ENCODE assay signal across 1 cellular context in the genomic region with DNA sequence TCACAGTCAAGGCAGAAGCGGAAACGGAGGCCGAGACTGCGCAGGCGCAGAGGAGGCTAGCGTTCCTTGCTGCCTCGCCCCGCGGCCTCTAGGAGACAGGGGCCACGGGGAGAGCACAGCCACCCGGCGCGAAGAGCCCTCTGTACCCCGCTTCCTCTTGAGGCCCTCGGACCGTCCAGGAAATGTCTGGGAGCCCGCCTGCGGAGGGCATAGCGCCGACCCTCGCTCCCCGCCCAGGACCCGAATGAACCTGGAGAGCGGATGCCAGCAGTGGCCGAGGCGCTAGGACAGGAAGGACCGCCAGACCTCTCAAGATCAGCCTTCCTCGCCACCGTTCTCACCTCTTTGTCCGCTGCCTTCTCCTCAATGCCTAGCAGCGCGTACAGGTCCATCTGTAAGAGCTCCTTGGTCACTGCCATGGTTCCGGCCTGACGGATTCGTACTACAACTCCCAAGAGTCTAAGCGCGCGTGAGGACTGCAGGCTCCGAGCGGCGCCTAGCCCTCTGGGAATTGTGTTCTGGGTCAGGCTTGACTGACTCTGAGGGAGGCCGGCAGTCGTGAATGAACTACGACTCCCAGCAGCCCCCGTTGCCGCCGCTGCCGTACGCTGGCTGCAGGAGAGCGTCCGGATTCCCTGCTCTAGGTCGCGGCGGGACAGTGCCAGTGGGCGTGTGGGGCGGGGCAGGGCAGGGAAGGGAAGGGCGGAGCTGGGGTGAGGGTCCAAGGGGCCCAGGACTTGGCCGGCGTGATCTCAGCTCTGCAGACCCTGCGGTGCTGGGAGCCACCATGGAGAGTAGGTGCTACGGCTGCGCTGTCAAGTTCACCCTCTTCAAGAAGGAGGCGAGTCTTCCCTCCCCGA.
TF ChIP-seq lines count a peak whose summit lies in the region.

A gene with protein sequence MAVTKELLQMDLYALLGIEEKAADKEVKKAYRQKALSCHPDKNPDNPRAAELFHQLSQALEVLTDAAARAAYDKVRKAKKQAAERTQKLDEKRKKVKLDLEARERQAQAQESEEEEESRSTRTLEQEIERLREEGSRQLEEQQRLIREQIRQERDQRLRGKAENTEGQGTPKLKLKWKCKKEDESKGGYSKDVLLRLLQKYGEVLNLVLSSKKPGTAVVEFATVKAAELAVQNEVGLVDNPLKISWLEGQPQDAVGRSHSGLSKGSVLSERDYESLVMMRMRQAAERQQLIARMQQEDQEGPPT (minus strand): TSS at position 446 of the 860 bp plus-strand sequence. CDS start 27 bp downstream, at position 419.
A gene with protein sequence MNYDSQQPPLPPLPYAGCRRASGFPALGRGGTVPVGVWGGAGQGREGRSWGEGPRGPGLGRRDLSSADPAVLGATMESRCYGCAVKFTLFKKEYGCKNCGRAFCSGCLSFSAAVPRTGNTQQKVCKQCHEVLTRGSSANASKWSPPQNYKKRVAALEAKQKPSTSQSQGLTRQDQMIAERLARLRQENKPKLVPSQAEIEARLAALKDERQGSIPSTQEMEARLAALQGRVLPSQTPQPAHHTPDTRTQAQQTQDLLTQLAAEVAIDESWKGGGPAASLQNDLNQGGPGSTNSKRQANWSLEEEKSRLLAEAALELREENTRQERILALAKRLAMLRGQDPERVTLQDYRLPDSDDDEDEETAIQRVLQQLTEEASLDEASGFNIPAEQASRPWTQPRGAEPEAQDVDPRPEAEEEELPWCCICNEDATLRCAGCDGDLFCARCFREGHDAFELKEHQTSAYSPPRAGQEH (plus strand): TSS at position 62 of the 860 bp plus-strand sequence. CDS start 501 bp downstream, at position 563.

TF ChIP-seq in K562, 482 proteins besides CTCF, POLR2A, EP300 and RAD21 (continued from another document and continues in another):
- TF ChIP-seq, protein P1, sequence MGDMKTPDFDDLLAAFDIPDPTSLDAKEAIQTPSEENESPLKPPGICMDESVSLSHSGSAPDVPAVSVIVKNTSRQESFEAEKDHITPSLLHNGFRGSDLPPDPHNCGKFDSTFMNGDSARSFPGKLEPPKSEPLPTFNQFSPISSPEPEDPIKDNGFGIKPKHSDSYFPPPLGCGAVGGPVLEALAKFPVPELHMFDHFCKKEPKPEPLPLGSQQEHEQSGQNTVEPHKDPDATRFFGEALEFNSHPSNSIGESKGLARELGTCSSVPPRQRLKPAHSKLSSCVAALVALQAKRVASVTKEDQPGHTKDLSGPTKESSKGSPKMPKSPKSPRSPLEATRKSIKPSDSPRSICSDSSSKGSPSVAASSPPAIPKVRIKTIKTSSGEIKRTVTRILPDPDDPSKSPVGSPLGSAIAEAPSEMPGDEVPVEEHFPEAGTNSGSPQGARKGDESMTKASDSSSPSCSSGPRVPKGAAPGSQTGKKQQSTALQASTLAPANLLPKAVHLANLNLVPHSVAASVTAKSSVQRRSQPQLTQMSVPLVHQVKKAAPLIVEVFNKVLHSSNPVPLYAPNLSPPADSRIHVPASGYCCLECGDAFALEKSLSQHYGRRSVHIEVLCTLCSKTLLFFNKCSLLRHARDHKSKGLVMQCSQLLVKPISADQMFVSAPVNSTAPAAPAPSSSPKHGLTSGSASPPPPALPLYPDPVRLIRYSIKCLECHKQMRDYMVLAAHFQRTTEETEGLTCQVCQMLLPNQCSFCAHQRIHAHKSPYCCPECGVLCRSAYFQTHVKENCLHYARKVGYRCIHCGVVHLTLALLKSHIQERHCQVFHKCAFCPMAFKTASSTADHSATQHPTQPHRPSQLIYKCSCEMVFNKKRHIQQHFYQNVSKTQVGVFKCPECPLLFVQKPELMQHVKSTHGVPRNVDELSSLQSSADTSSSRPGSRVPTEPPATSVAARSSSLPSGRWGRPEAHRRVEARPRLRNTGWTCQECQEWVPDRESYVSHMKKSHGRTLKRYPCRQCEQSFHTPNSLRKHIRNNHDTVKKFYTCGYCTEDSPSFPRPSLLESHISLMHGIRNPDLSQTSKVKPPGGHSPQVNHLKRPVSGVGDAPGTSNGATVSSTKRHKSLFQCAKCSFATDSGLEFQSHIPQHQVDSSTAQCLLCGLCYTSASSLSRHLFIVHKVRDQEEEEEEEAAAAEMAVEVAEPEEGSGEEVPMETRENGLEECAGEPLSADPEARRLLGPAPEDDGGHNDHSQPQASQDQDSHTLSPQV (IDR thresholded peaks at IDR 0.05): peak; percentile 61; the same call in 1 of the 2 replicates
- TF ChIP-seq ZNF134 (CRISPR knock-in tag; conservative IDR thresholded peaks at IDR 0.05) (no peak), MAZ (CRISPR knock-in tag; conservative IDR thresholded peaks at IDR 0.05 in 1 of 2, IDR thresholded peaks at IDR 0.05 in 1 of 2) (peak; percentile 44 to 47; a peak in 1 of 4 replicates), L3MBTL2 (IDR thresholded peaks at IDR 0.05) (peak; percentile 80), TCF3 (CRISPR knock-in tag; IDR thresholded peaks at IDR 0.05) (peak; percentile 19; the same call in 1 of the 2 replicates), CREM (IDR thresholded peaks at IDR 0.05; ENCODE audit: low read depth) (peak; percentile 93), SMAD2 (IDR thresholded peaks at IDR 0.05; ENCODE audit: low read depth, low read length) (no peak), IRF2 (CRISPR knock-in tag; IDR thresholded peaks at IDR 0.05) (no peak), POU5F1 (IDR thresholded peaks at IDR 0.05; ENCODE audit: borderline replicate concordance, low read depth, low read length, partially characterized antibody) (peak; percentile 83), RB1 (IDR thresholded peaks at IDR 0.05; ENCODE audit: low read depth) (peak; percentile 34; the same call in 1 of the 2 replicates), FOXA3 (CRISPR knock-in tag; conservative IDR thresholded peaks at IDR 0.05 in 1 of 2, IDR thresholded peaks at IDR 0.05 in 1 of 2) (peak in 1 of 2 experiments; percentile 34; a peak in 1 of 4 replicates), DMBX1 (CRISPR knock-in tag; IDR thresholded peaks at IDR 0.05; ENCODE audit: borderline replicate concordance) (0 out of 2 replicates have a peak, but pooled peaks have one; percentile 39), ZFP30 (CRISPR knock-in tag; IDR thresholded peaks at IDR 0.05; ENCODE audit: borderline replicate concordance) (no peak), MXI1 (IDR thresholded peaks at IDR 0.05; ENCODE audit: low read depth, low read length) (no peak), SMAD1 (IDR thresholded peaks at IDR 0.05; ENCODE audit: low read depth, low read length, partially characterized antibody) (peak; percentile 34), TRIM24 (IDR thresholded peaks at IDR 0.05) (no peak), SMAD4 (CRISPR knock-in tag; conservative IDR thresholded peaks at IDR 0.05) (peak; percentile 39; the same call in 1 of the 2 replicates), ZNF274 (IDR thresholded peaks at IDR 0.05; ENCODE audit: borderline replicate concordance, low read depth, low read length) (no peak), BACH1 (tag; IDR thresholded peaks at IDR 0.05) (peak; percentile 34; the same call in 1 of the 2 replicates), POLR2G (IDR thresholded peaks at IDR 0.05; ENCODE audit: low read depth, low read length) (peak; percentile 89), HDAC1 (IDR thresholded peaks at IDR 0.05) (peak in 1 of 2 experiments; percentile 72; a peak in 1 of 4 replicates), GATAD2A (IDR thresholded peaks at IDR 0.05) (no peak), NFRKB (IDR thresholded peaks at IDR 0.05; ENCODE audit: low read depth) (peak; percentile 85), ZNF561 (CRISPR knock-in tag; conservative IDR thresholded peaks at IDR 0.05) (0 out of 2 replicates have a peak, but pooled peaks have one; percentile 41), NONO (IDR thresholded peaks at IDR 0.05; ENCODE audit: low read depth in 2 of 2, low read length in 1 of 2) (0 out of 4 replicates have a peak, but pooled peaks of 1 of the 2 experiments have one; percentile 52), CBX8 (IDR thresholded peaks at IDR 0.05; ENCODE audit: borderline replicate concordance, extremely low read depth, low read depth, low read length, poor library complexity, severe bottlenecking) (no peak), ZNF316 (IDR thresholded peaks at IDR 0.05) (no peak), LCOR (CRISPR knock-in tag; IDR thresholded peaks at IDR 0.05) (0 out of 2 replicates have a peak, but pooled peaks have one; percentile 33), U2AF1 (optimal IDR thresholded peaks at IDR 0.05; ENCODE audit: low read depth, low read length) (no peak), MEIS2 (IDR thresholded peaks at IDR 0.05; ENCODE audit: partially characterized antibody) (peak; percentile 66)
- TF ChIP-seq, protein P2, sequence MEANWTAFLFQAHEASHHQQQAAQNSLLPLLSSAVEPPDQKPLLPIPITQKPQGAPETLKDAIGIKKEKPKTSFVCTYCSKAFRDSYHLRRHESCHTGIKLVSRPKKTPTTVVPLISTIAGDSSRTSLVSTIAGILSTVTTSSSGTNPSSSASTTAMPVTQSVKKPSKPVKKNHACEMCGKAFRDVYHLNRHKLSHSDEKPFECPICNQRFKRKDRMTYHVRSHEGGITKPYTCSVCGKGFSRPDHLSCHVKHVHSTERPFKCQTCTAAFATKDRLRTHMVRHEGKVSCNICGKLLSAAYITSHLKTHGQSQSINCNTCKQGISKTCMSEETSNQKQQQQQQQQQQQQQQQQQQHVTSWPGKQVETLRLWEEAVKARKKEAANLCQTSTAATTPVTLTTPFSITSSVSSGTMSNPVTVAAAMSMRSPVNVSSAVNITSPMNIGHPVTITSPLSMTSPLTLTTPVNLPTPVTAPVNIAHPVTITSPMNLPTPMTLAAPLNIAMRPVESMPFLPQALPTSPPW (CRISPR knock-in tag; IDR thresholded peaks at IDR 0.05): peak; percentile 69; the same call in 1 of the 2 replicates
- TF ChIP-seq, protein P3, sequence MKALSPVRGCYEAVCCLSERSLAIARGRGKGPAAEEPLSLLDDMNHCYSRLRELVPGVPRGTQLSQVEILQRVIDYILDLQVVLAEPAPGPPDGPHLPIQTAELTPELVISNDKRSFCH (CRISPR knock-in tag; IDR thresholded peaks at IDR 0.05): no peak
- TF ChIP-seq, protein P3 (tag; IDR thresholded peaks at IDR 0.05): 0 out of 2 replicates have a peak, but pooled peaks have one; percentile 29
- TF ChIP-seq, protein P4, sequence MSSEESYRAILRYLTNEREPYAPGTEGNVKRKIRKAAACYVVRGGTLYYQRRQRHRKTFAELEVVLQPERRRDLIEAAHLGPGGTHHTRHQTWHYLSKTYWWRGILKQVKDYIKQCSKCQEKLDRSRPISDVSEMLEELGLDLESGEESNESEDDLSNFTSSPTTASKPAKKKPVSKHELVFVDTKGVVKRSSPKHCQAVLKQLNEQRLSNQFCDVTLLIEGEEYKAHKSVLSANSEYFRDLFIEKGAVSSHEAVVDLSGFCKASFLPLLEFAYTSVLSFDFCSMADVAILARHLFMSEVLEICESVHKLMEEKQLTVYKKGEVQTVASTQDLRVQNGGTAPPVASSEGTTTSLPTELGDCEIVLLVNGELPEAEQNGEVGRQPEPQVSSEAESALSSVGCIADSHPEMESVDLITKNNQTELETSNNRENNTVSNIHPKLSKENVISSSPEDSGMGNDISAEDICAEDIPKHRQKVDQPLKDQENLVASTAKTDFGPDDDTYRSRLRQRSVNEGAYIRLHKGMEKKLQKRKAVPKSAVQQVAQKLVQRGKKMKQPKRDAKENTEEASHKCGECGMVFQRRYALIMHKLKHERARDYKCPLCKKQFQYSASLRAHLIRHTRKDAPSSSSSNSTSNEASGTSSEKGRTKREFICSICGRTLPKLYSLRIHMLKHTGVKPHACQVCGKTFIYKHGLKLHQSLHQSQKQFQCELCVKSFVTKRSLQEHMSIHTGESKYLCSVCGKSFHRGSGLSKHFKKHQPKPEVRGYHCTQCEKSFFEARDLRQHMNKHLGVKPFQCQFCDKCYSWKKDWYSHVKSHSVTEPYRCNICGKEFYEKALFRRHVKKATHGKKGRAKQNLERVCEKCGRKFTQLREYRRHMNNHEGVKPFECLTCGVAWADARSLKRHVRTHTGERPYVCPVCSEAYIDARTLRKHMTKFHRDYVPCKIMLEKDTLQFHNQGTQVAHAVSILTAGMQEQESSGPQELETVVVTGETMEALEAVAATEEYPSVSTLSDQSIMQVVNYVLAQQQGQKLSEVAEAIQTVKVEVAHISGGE (CRISPR knock-in tag; IDR thresholded peaks at IDR 0.05): peak in 1 of 3 experiments; percentile 78; a peak in 2 of 6 replicates
- TF ChIP-seq, protein P5, sequence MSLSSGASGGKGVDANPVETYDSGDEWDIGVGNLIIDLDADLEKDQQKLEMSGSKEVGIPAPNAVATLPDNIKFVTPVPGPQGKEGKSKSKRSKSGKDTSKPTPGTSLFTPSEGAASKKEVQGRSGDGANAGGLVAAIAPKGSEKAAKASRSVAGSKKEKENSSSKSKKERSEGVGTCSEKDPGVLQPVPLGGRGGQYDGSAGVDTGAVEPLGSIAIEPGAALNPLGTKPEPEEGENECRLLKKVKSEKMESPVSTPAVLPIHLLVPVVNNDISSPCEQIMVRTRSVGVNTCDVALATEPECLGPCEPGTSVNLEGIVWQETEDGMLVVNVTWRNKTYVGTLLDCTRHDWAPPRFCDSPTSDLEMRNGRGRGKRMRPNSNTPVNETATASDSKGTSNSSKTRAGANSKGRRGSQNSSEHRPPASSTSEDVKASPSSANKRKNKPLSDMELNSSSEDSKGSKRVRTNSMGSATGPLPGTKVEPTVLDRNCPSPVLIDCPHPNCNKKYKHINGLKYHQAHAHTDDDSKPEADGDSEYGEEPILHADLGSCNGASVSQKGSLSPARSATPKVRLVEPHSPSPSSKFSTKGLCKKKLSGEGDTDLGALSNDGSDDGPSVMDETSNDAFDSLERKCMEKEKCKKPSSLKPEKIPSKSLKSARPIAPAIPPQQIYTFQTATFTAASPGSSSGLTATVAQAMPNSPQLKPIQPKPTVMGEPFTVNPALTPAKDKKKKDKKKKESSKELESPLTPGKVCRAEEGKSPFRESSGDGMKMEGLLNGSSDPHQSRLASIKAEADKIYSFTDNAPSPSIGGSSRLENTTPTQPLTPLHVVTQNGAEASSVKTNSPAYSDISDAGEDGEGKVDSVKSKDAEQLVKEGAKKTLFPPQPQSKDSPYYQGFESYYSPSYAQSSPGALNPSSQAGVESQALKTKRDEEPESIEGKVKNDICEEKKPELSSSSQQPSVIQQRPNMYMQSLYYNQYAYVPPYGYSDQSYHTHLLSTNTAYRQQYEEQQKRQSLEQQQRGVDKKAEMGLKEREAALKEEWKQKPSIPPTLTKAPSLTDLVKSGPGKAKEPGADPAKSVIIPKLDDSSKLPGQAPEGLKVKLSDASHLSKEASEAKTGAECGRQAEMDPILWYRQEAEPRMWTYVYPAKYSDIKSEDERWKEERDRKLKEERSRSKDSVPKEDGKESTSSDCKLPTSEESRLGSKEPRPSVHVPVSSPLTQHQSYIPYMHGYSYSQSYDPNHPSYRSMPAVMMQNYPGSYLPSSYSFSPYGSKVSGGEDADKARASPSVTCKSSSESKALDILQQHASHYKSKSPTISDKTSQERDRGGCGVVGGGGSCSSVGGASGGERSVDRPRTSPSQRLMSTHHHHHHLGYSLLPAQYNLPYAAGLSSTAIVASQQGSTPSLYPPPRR (CRISPR knock-in tag; IDR thresholded peaks at IDR 0.05; ENCODE audit: borderline replicate concordance): no peak; the same call in none of the 2 replicates
- TF ChIP-seq, protein P6, sequence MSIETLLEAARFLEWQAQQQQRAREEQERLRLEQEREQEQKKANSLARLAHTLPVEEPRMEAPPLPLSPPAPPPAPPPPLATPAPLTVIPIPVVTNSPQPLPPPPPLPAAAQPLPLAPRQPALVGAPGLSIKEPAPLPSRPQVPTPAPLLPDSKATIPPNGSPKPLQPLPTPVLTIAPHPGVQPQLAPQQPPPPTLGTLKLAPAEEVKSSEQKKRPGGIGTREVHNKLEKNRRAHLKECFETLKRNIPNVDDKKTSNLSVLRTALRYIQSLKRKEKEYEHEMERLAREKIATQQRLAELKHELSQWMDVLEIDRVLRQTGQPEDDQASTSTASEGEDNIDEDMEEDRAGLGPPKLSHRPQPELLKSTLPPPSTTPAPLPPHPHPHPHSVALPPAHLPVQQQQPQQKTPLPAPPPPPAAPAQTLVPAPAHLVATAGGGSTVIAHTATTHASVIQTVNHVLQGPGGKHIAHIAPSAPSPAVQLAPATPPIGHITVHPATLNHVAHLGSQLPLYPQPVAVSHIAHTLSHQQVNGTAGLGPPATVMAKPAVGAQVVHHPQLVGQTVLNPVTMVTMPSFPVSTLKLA (conservative IDR thresholded peaks at IDR 0.05): peak; percentile 34 to 77
